ENCODE assay signal across 8 cellular contexts in the genomic region with DNA sequence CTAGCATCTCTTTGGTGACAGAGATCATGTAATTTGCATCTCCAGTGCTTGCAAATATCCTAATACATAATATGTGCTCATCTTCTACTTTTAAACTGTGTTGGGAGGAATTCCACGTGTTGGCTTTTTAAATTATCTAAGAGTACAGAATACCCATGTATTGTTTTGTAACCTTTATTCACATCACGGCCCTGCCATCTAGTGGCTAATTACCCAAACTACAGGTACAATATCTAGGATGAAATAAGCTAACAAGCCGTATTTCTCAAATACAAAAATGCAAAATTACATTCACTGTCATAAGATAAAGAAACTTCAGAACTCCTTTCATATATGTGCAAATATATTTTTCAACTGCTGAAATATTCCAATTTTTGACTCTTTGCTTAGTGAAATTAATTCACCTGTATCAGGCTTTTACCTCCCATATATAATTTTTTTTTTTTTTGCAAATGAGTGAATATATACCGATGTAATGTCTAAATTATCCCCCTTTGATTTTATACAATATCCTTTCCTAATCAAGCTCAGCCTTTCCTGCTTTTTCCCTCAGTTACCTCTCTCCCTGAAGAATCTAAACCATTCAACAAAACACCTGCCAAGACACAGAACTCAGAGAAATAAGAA. TPM values are rescaled to one million over a fixed set of nuclear protein-coding genes. Genes with fewer than 3 reads are reported as not detected.
DNase-seq lines count a peak whose midpoint lies in the region; ATAC-seq, FAIRE-seq and TF ChIP-seq lines count a peak whose summit lies in the region.

No MANE protein-coding gene starts in this region.

- no peaks in the 10 kb centered on the region for H4K20me1 ChIP-seq in OCI-LY1 (ENCODE audit: insufficient read depth, low read length)

- peak; percentile 33 for FAIRE-seq in colon (lab: Jason Lieb, UNC)

- no peak overlapping the region for H3K4me2 ChIP-seq in OCI-LY1 (ENCODE audit: low read length)

- no peaks in the 10 kb centered on the region for H3K9me2 ChIP-seq in OCI-LY1 (ENCODE audit: low read depth, low read length)

- H3K27ac Mint-ChIP-seq in activated T-cell treated with anti-CD3 and anti-CD28 coated beads, Interleukin-2, amount 50 U/mL, for 72 hours: no peak overlapping the region

- no peaks in the 10 kb centered on the region for H3K79me2 ChIP-seq in OCI-LY1 (ENCODE audit: insufficient read depth, low read length)

- H2AFZ ChIP-seq in OCI-LY1 (ENCODE audit: low read length): no peak overlapping the region

- peak; percentile 13 to 29 for DNase-seq in activated T-cell treated with anti-CD3 and anti-CD28 coated beads, Interleukin-2, amount 50 U/mL, for 72 hours
- no peak for DNase-seq in activated T-cell treated with anti-CD3 and anti-CD28 coated beads, Interleukin-2, amount 50 U/mL, for 1 hour
- peak in 1 of 3 donors; percentile 76 for DNase-seq in mucosa of descending colon
- no peak for DNase-seq in posterior cingulate gyrus

- H3F3A ChIP-seq in OCI-LY1 (ENCODE audit: insufficient read depth, low read length): no peaks in the 10 kb centered on the region

- no peak overlapping the region for H3K9ac ChIP-seq in OCI-LY1 (ENCODE audit: low read length)

- peaks cover 33% of the 10 kb centered on the region for H3K27me3 Mint-ChIP-seq in activated T-cell treated with anti-CD3 and anti-CD28 coated beads, Interleukin-2, amount 50 U/mL, for 72 hours (ENCODE audit: low read depth)

- H3K36me3 Mint-ChIP-seq in activated T-cell treated with anti-CD3 and anti-CD28 coated beads, Interleukin-2, amount 50 U/mL, for 72 hours (ENCODE audit: insufficient read depth in 2 of 2): peaks cover 2 to 4% of the 10 kb centered on the region in 2 donors

- no peak overlapping the region for H3K27ac ChIP-seq in OCI-LY1 (ENCODE audit: low read depth, low read length, poor library complexity, severe bottlenecking)

- no peak for ATAC-seq in activated T-cell treated with anti-CD3 and anti-CD28 coated beads, Interleukin-2, amount 50 U/mL, for 72 hours (replicated peaks in 1 of 2)
- ATAC-seq in HG02763 (IDR thresholded peaks at IDR 0.05; ENCODE audit: unreplicated experiment) (peak; percentile 61), mucosa of descending colon (peak; percentile 67), HG02973 (IDR thresholded peaks at IDR 0.05; ENCODE audit: unreplicated experiment) (no peak)

- no peaks in the 10 kb centered on the region for H3K27me3 ChIP-seq in OCI-LY1 (ENCODE audit: insufficient read depth, low read length)

- H3K36me3 ChIP-seq in OCI-LY1 (ENCODE audit: insufficient read depth, low read length) (no peaks in the 10 kb centered on the region), mucosa of descending colon (ENCODE audit: low read depth) (no peaks in the 10 kb centered on the region)

- no peak overlapping the region for H3K4me3 Mint-ChIP-seq in activated T-cell treated with anti-CD3 and anti-CD28 coated beads, Interleukin-2, amount 50 U/mL, for 72 hours

- TF ChIP-seq CTCF in OCI-LY1 (IDR thresholded peaks at IDR 0.05; ENCODE audit: low read length) (peak; percentile 97), mucosa of descending colon (IDR thresholded peaks at IDR 0.05) (peak; percentile 31)

- H3K9me3 Mint-ChIP-seq in activated T-cell treated with anti-CD3 and anti-CD28 coated beads, Interleukin-2, amount 50 U/mL, for 72 hours: peaks cover 0 to 2% of the 10 kb centered on the region in 2 donors

- H3K4me1 Mint-ChIP-seq in activated T-cell treated with anti-CD3 and anti-CD28 coated beads, Interleukin-2, amount 50 U/mL, for 72 hours (ENCODE audit: low read depth): no peaks in the 10 kb centered on the region

- H3K9me3 ChIP-seq in OCI-LY1 (ENCODE audit: low read length): peaks cover 4% of the 10 kb centered on the region
- H3K9me3 ChIP-seq in mucosa of descending colon: peaks cover 9% of the 10 kb centered on the region

- intact Hi-C loops in mucosa of descending colon (cut with DNase I, micrococcal nuclease): no loop called here
- intact Hi-C loops in posterior cingulate gyrus (cut with DNase I): loop anchor here (2.0 kb wide), 1 partner anchor 695 kb away; no protein-coding TSS in a partner anchor

- H3K4me3 ChIP-seq in OCI-LY1 (ENCODE audit: low read depth, low read length, poor library complexity, severe bottlenecking) (no peak overlapping the region), mucosa of descending colon (no peak overlapping the region)

- H3K4me1 ChIP-seq in OCI-LY1 (ENCODE audit: insufficient read depth, low read length, severe bottlenecking) (no peaks in the 10 kb centered on the region), mucosa of descending colon (ENCODE audit: low read depth) (no peaks in the 10 kb centered on the region)

RNA-seq across cellular contexts. Expression of gene LSM8, which starts 30.3 kb away (rescaled TPM):
- 10 to 100 TPM; 51.3 to 53.4 TPM for total RNA-seq in activated T-cell treated with anti-CD3 and anti-CD28 coated beads, Interleukin-2, amount 50 U/mL, for 72 hours
- 10 to 100 TPM; 23.3 to 26.0 (median 23.4) TPM for total RNA-seq in mucosa of descending colon

Comparison
In these comparisons a context has a peak if more than half of its experiments do, and no peak if none do; other contexts are left out.
1. DNase-seq: peak in activated T-cell treated with anti-CD3 and anti-CD28 coated beads, Interleukin-2, amount 50 U/mL, for 72 hours (2 of 2); none in activated T-cell treated with anti-CD3 and anti-CD28 coated beads, Interleukin-2, amount 50 U/mL, for 1 hour (single experiment) and posterior cingulate gyrus (0 of 10).
2. ATAC-seq: peak in HG02763 (single experiment) and mucosa of descending colon (single experiment); none in activated T-cell treated with anti-CD3 and anti-CD28 coated beads, Interleukin-2, amount 50 U/mL, for 72 hours (0 of 2) and HG02973 (single experiment).